Comparison of ENCODE assay signal across 9 cellular contexts in genomic region chr3:58059349-58060321, GRCh38. TPM values are rescaled to one million over a fixed set of nuclear protein-coding genes. Genes with fewer than 3 reads are reported as not detected.
DNase-seq lines count a peak whose midpoint lies in the region; ATAC-seq lines count a peak whose summit lies in the region.
"Had no signal": no experiment of that assay in that cellular context is flagged by ENCODE, and none has a peak within 500 bp of the region (broad histone marks: within the 10 kb centered on the region; RNA-seq: fewer than 3 reads in every experiment).

No MANE protein-coding gene starts in this region.

- no peak overlapping the region for H3K27ac ChIP-seq in CD4-positive, CD25-positive, alpha-beta regulatory T cell (ENCODE audit: insufficient read depth, low read length, poor library complexity, severe bottlenecking)

- H3K4me1 Mint-ChIP-seq in CD4-positive, CD25-positive, alpha-beta regulatory T cell: peaks cover 6 to 37% (median 15%) of the 10 kb centered on the region in 4 donors
- H3K4me1 Mint-ChIP-seq in naive thymus-derived CD8-positive, alpha-beta T cell: peaks cover 23 to 61% (median 43%) of the 10 kb centered on the region in 4 donors
- peaks cover 10% of the 10 kb centered on the region for H3K4me1 Mint-ChIP-seq in T-helper 17 cell

- H3K9me3 Mint-ChIP-seq in CD4-positive, CD25-positive, alpha-beta regulatory T cell: no peaks in the 10 kb centered on the region
- peaks cover 0 to 3% (median 0%) of the 10 kb centered on the region in 9 donors for H3K9me3 Mint-ChIP-seq in naive thymus-derived CD8-positive, alpha-beta T cell

- H3K36me3 Mint-ChIP-seq in CD4-positive, CD25-positive, alpha-beta regulatory T cell: peaks cover 22% of the 10 kb centered on the region
- peaks cover 0 to 22% (median 3%) of the 10 kb centered on the region in 3 donors for H3K36me3 Mint-ChIP-seq in naive thymus-derived CD8-positive, alpha-beta T cell
- H3K36me3 Mint-ChIP-seq in T-helper 17 cell (ENCODE audit: low read depth): no peaks in the 10 kb centered on the region

- no peak overlapping the region for H3K4me3 ChIP-seq in CD4-positive, CD25-positive, alpha-beta regulatory T cell (ENCODE audit: low read depth, low read length)

- no peaks in the 10 kb centered on the region for H3K36me3 ChIP-seq in CD4-positive, CD25-positive, alpha-beta regulatory T cell (ENCODE audit: control insufficient read depth, insufficient read depth, low read length)

- no peaks in the 10 kb centered on the region for H3K9me3 ChIP-seq in CD4-positive, CD25-positive, alpha-beta regulatory T cell (ENCODE audit: control insufficient read depth in 2 of 2, low read length in 2 of 2)
- H3K9me3 ChIP-seq in T-helper 17 cell (ENCODE audit: control insufficient read depth, low read length, poor library complexity, severe bottlenecking): no peaks in the 10 kb centered on the region

- H3K4me1 ChIP-seq in CD4-positive, CD25-positive, alpha-beta regulatory T cell (ENCODE audit: control insufficient read depth, insufficient read depth, low read length, poor library complexity, severe bottlenecking): no peaks in the 10 kb centered on the region

- no peaks in the 10 kb centered on the region for H3K27me3 ChIP-seq in CD4-positive, CD25-positive, alpha-beta regulatory T cell (ENCODE audit: control insufficient read depth, insufficient read depth, low read length)

- POLR2A ChIA-PET in naive thymus-derived CD8-positive, alpha-beta T cell (lab: Charles Lee): interaction anchor here (0.6 to 1.1 kb wide), 3 partner anchors 14 to 59 kb away, joined by 3 to 4 read pairs (median 3); no protein-coding TSS in a partner anchor

- no peak for ATAC-seq in CD4-positive, CD25-positive, alpha-beta regulatory T cell (ENCODE audit: low read depth in 2 of 2)
- ATAC-seq in esophagus mucosa (peak; percentile 24), T-helper 17 cell (no peak), HG03442 (IDR thresholded peaks at IDR 0.05; ENCODE audit: unreplicated experiment) (no peak), HG03095 (IDR thresholded peaks at IDR 0.05; ENCODE audit: unreplicated experiment) (no peak)
- ATAC-seq in naive thymus-derived CD8-positive, alpha-beta T cell: no peak

- DNase-seq in CD4-positive, CD25-positive, alpha-beta regulatory T cell: no peak
- DNase-seq in OCI-M1 (lab: John Stamatoyannopoulos, UW) (peak; percentile 92), cerebellar cortex (ENCODE audit: low spot score) (no peak), T-helper 17 cell (no peak)
- DNase-seq in naive thymus-derived CD8-positive, alpha-beta T cell: no peak

- H3K27ac Mint-ChIP-seq in CD4-positive, CD25-positive, alpha-beta regulatory T cell: peak overlapping the region in 2 of 3 donors; percentile 54 to 84
- peak overlapping the region in 6 of 10 donors; percentile 15 to 82 (median 52) for H3K27ac Mint-ChIP-seq in naive thymus-derived CD8-positive, alpha-beta T cell
- no peak overlapping the region for H3K27ac Mint-ChIP-seq in T-helper 17 cell
- H3K27ac Mint-ChIP-seq: IgD-negative memory B cell had no signal

- no peak overlapping the region for H3K4me3 Mint-ChIP-seq in CD4-positive, CD25-positive, alpha-beta regulatory T cell
- no peak overlapping the region for H3K4me3 Mint-ChIP-seq in naive thymus-derived CD8-positive, alpha-beta T cell
- no peak overlapping the region for H3K4me3 Mint-ChIP-seq in T-helper 17 cell

- no peaks in the 10 kb centered on the region for H3K27me3 Mint-ChIP-seq in CD4-positive, CD25-positive, alpha-beta regulatory T cell
- H3K27me3 Mint-ChIP-seq in naive thymus-derived CD8-positive, alpha-beta T cell: no peaks in the 10 kb centered on the region
- no peaks in the 10 kb centered on the region for H3K27me3 Mint-ChIP-seq in T-helper 17 cell
- H3K27me3 Mint-ChIP-seq: IgD-negative memory B cell had no signal

RNA-seq across cellular contexts. Expression of gene FLNB, which starts 51.4 kb away (rescaled TPM):
- total RNA-seq in CD4-positive, CD25-positive, alpha-beta regulatory T cell: 40.8 TPM
- 10 to 100 TPM in 2 of 4 donors, 1 to 10 TPM in 2; 8.9 to 14.9 (median 12.2) TPM for polyA plus RNA-seq in CD4-positive, CD25-positive, alpha-beta regulatory T cell
- total RNA-seq in esophagus mucosa (124 TPM), T-helper 17 cell (10 to 100 TPM; 41.1 to 42.5 TPM)
- total RNA-seq in naive thymus-derived CD8-positive, alpha-beta T cell: 10 to 100 TPM; 75.2 to 76.7 TPM
- 10 to 100 TPM; 11.8 to 32.2 (median 24.4) TPM for polyA plus RNA-seq in naive thymus-derived CD8-positive, alpha-beta T cell
